ENCODE assay signal across 8 cellular contexts in the genomic region with DNA sequence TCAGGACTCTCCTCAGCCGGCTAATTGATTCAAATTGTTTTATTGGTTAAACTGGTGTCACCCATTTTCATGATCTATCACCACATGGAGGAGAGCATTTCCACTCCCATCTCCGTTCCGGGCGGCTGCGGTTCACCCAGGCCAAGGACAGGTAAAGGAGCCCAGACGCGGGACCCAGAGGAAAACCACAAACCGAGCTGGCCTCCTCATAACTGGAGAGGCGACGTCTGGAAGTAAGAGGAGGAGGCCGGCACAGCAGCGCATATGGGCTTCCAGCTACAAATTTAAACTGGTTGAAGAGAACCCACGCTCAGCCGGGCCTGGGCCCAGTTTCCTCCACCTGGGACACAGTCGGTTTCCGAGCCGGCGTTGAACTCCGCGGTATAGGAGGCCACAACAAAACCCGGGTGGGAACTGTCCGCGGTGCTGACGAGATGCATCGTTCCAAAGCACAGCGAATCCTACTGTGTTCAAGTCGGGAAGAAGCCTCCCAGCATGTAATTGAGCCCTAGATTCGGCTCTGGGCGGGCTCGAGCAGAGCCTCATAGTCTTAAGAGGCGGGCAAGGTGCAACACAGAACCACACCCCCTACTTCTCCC. TPM values are rescaled to one million over a fixed set of nuclear protein-coding genes. Genes with fewer than 3 reads are reported as not detected.
DNase-seq lines count a peak whose midpoint lies in the region; ATAC-seq, FAIRE-seq and TF ChIP-seq lines count a peak whose summit lies in the region.

No MANE protein-coding gene starts in this region.

- TF ChIP-seq RAD21 in Ishikawa (IDR thresholded peaks at IDR 0.05; ENCODE audit: low read depth), result no peak

- no peaks in the 10 kb centered on the region for H4K20me1 ChIP-seq in mammary epithelial cell (ENCODE audit: insufficient read depth, low read length)

- H3K27ac ChIP-seq in mammary epithelial cell (ENCODE audit: insufficient read depth, low read depth, low read length), result no peak overlapping the region

- dilution Hi-C loops in mammary epithelial cell (cut with HindIII; ENCODE audit: low sequenced_read_pairs), result no loop called here

- TF ChIP-seq EP300 in Ishikawa (IDR thresholded peaks at IDR 0.05; ENCODE audit: borderline replicate concordance), result no peak

- no peak for ATAC-seq in HG02798 (IDR thresholded peaks at IDR 0.05; ENCODE audit: poor library complexity, unreplicated experiment)
- no peak for ATAC-seq in HG03045 (IDR thresholded peaks at IDR 0.05; ENCODE audit: unreplicated experiment)

- H3K36me3 ChIP-seq in mammary epithelial cell (ENCODE audit: insufficient read depth, low read length), result no peaks in the 10 kb centered on the region

- CTCF ChIA-PET in mammary epithelial cell (lab: Charles Lee; ENCODE audit: low non-redundant PET), result no interaction called here

- no peak for TF ChIP-seq CTCF in mammary epithelial cell (conservative IDR thresholded peaks at IDR 0.05 in 1 of 2, IDR thresholded peaks at IDR 0.05 in 1 of 2; ENCODE audit: extremely low read depth in 1 of 2, insufficient read depth in 1 of 2, low read depth in 1 of 2, low read length in 2 of 2)

- no peak overlapping the region for H3K9ac ChIP-seq in mammary epithelial cell (ENCODE audit: insufficient read depth, low read length)

- intact Hi-C loops in mammary epithelial cell (cut with micrococcal nuclease), result no loop called here

- H3K4me1 ChIP-seq in mammary epithelial cell (ENCODE audit: insufficient read depth, low read length), result peaks cover 4% of the 10 kb centered on the region

- in situ Hi-C loops in mammary epithelial cell (cut with MboI; ENCODE audit: low sequenced_read_pairs in 2 of 2), result no loop called here

- WGBS in mammary epithelial cell (ENCODE audit: low coverage, missing lambda C conversion rate), result 7% methylated on average over 8 of the region's 31 CpGs

- no peak overlapping the region for H3K4me2 ChIP-seq in mammary epithelial cell (ENCODE audit: insufficient read depth, low read depth, low read length)

- no peak overlapping the region for H3K4me3 ChIP-seq in mammary epithelial cell (replicated peaks in 1 of 3; ENCODE audit: insufficient read depth in 1 of 3, low read depth in 2 of 3, low read length in 3 of 3)

- no peaks in the 10 kb centered on the region for H3K79me2 ChIP-seq in mammary epithelial cell (ENCODE audit: insufficient read depth, low read length)

- no TSS peak for BruUV-seq in mammary epithelial cell (replicated peaks; lab: Mats Ljungman, UMichigan)

- no peaks in the 10 kb centered on the region for H3K9me3 ChIP-seq in mammary epithelial cell (replicated peaks; ENCODE audit: insufficient read depth, low read length)

- H2AFZ ChIP-seq in mammary epithelial cell (ENCODE audit: low read depth, low read length), result no peak overlapping the region

- FAIRE-seq in GM19239 (lab: Jason Lieb, UNC), result no peak

- peaks cover 46% of the 10 kb centered on the region for H3K27me3 ChIP-seq in mammary epithelial cell (ENCODE audit: insufficient read depth, low read length)

- DNase-seq in Daoy (ENCODE audit: low read depth), result peak; percentile 65
- DNase-seq in mammary epithelial cell, result peak; percentile 29
- DNase-seq in lung microvascular endothelial cell (ENCODE audit: low read depth in 2 of 2), result peak; percentile 53 to 62
- DNase-seq in DMS79 treated with DMSO at 0.1 percent for 48 hours (lab: John Stamatoyannopoulos, UW), result no peak
- DNase-seq in GM19239 (ENCODE audit: insufficient read length, low spot score), result no peak

TF ChIP-seq in Ishikawa, 13 proteins besides CTCF, POLR2A, EP300 and RAD21:
- TF ChIP-seq, protein P1, sequence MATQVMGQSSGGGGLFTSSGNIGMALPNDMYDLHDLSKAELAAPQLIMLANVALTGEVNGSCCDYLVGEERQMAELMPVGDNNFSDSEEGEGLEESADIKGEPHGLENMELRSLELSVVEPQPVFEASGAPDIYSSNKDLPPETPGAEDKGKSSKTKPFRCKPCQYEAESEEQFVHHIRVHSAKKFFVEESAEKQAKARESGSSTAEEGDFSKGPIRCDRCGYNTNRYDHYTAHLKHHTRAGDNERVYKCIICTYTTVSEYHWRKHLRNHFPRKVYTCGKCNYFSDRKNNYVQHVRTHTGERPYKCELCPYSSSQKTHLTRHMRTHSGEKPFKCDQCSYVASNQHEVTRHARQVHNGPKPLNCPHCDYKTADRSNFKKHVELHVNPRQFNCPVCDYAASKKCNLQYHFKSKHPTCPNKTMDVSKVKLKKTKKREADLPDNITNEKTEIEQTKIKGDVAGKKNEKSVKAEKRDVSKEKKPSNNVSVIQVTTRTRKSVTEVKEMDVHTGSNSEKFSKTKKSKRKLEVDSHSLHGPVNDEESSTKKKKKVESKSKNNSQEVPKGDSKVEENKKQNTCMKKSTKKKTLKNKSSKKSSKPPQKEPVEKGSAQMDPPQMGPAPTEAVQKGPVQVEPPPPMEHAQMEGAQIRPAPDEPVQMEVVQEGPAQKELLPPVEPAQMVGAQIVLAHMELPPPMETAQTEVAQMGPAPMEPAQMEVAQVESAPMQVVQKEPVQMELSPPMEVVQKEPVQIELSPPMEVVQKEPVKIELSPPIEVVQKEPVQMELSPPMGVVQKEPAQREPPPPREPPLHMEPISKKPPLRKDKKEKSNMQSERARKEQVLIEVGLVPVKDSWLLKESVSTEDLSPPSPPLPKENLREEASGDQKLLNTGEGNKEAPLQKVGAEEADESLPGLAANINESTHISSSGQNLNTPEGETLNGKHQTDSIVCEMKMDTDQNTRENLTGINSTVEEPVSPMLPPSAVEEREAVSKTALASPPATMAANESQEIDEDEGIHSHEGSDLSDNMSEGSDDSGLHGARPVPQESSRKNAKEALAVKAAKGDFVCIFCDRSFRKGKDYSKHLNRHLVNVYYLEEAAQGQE (IDR thresholded peaks at IDR 0.05; ENCODE audit: low read depth), result peak; percentile 95
- TF ChIP-seq, protein P2, sequence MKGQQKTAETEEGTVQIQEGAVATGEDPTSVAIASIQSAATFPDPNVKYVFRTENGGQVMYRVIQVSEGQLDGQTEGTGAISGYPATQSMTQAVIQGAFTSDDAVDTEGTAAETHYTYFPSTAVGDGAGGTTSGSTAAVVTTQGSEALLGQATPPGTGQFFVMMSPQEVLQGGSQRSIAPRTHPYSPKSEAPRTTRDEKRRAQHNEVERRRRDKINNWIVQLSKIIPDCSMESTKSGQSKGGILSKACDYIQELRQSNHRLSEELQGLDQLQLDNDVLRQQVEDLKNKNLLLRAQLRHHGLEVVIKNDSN (IDR thresholded peaks at IDR 0.05), result no peak

RNA-seq across cellular contexts. Expression of a gene that starts 3.0 kb away (rescaled TPM):
- total RNA-seq in Daoy (2014; rRNA removed; shearing (Covaris generic)), result not detected in 2 replicates
- total RNA-seq in mammary epithelial cell (not detected), lung microvascular endothelial cell (not detected in 2 replicates)
- not detected for polyA plus RNA-seq in mammary epithelial cell
- polyA minus RNA-seq in mammary epithelial cell, result not detected

Comparison
In these comparisons a context has a peak if more than half of its experiments do, and no peak if none do; other contexts are left out.
1. DNase-seq: peak in Daoy (single experiment), mammary epithelial cell (single experiment) and lung microvascular endothelial cell (2 of 2); none in DMS79 treated with DMSO at 0.1 percent for 48 hours (single experiment) and GM19239 (single experiment).